In genomic region chr17:43720311-43721060, GRCh38 we compare ENCODE assay signal across 1 cellular context.
TF ChIP-seq lines count a peak whose summit lies in the region.

No MANE protein-coding gene starts in this region.

TF ChIP-seq in HepG2, 621 proteins besides CTCF, POLR2A, EP300 and RAD21 (continued from another document and continues in another):
- TF ChIP-seq HNF1A (IDR thresholded peaks at IDR 0.05; ENCODE audit: low read depth) = no peak
- peak; percentile 72; the same call in 1 of the 2 replicates for TF ChIP-seq HNF1A (CRISPR knock-in tag; IDR thresholded peaks at IDR 0.05; ENCODE audit: borderline replicate concordance)
- TF ChIP-seq ZHX1 (CRISPR knock-in tag; IDR thresholded peaks at IDR 0.05; ENCODE audit: low read depth) = no peak
- TF ChIP-seq UBTF (CRISPR knock-in tag; IDR thresholded peaks at IDR 0.05) = peak; percentile 93
- TF ChIP-seq MXD4 (CRISPR knock-in tag; IDR thresholded peaks at IDR 0.05) = peak; percentile 57; the same call in 1 of the 2 replicates
- peak; percentile 79; the same call in 1 of the 2 replicates for TF ChIP-seq ZNF552 (CRISPR knock-in tag; IDR thresholded peaks at IDR 0.05; ENCODE audit: borderline replicate concordance)
- TF ChIP-seq ZC3H4 (CRISPR knock-in tag; IDR thresholded peaks at IDR 0.05; ENCODE audit: borderline replicate concordance) = no peak
- no peak for TF ChIP-seq TAF15 (IDR thresholded peaks at IDR 0.05; ENCODE audit: low read depth, low read length, poor library complexity, severe bottlenecking)
- TF ChIP-seq ZNF709 (CRISPR knock-in tag; IDR thresholded peaks at IDR 0.05) = no peak; the same call in 1 of the 2 replicates
- no peak for TF ChIP-seq SRSF9 (IDR thresholded peaks at IDR 0.05; ENCODE audit: borderline replicate concordance, insufficient read depth, low read depth, low read length, poor library complexity, severe bottlenecking)
- TF ChIP-seq NCOA2 (CRISPR knock-in tag; IDR thresholded peaks at IDR 0.05) = no peak; the same call in 1 of the 2 replicates
- no peak for TF ChIP-seq ZNF550 (CRISPR knock-in tag; IDR thresholded peaks at IDR 0.05; ENCODE audit: borderline replicate concordance)
- no peak for TF ChIP-seq JUNB (CRISPR knock-in tag; IDR thresholded peaks at IDR 0.05; ENCODE audit: borderline replicate concordance)
- TF ChIP-seq NFYB (CRISPR knock-in tag; IDR thresholded peaks at IDR 0.05) = no peak; the same call in 1 of the 2 replicates
- TF ChIP-seq ZNF674 (CRISPR knock-in tag; IDR thresholded peaks at IDR 0.05; ENCODE audit: low read depth) = 0 out of 2 replicates have a peak, but pooled peaks have one; percentile 11
- TF ChIP-seq THAP9 (CRISPR knock-in tag; IDR thresholded peaks at IDR 0.05; ENCODE audit: borderline replicate concordance) = peak; percentile 35; the same call in 1 of the 2 replicates
- TF ChIP-seq SMAD9 (CRISPR knock-in tag; IDR thresholded peaks at IDR 0.05) = no peak; the same call in 1 of the 2 replicates
- no peak for TF ChIP-seq ZNF562 (CRISPR knock-in tag; IDR thresholded peaks at IDR 0.05; ENCODE audit: borderline replicate concordance)
- peak; percentile 74 for TF ChIP-seq HIVEP1 (CRISPR knock-in tag; IDR thresholded peaks at IDR 0.05)
- TF ChIP-seq JDP2 (CRISPR knock-in tag; IDR thresholded peaks at IDR 0.05; ENCODE audit: borderline replicate concordance) = no peak
- TF ChIP-seq NFATC3 (CRISPR knock-in tag; IDR thresholded peaks at IDR 0.05) = peak; percentile 93; the same call in 1 of the 2 replicates
- TF ChIP-seq ELF3 (CRISPR knock-in tag; IDR thresholded peaks at IDR 0.05) = no peak
- TF ChIP-seq KAT7 (CRISPR knock-in tag; IDR thresholded peaks at IDR 0.05; ENCODE audit: borderline replicate concordance) = peak; percentile 54; the same call in 1 of the 2 replicates
- peak; percentile 88 for TF ChIP-seq ZGPAT (CRISPR knock-in tag; IDR thresholded peaks at IDR 0.05)
- TF ChIP-seq KMT2B (CRISPR knock-in tag; IDR thresholded peaks at IDR 0.05) = no peak; the same call in 1 of the 2 replicates
- TF ChIP-seq ZNF772 (CRISPR knock-in tag; IDR thresholded peaks at IDR 0.05) = 0 out of 2 replicates have a peak, but pooled peaks have one; percentile 37
- TF ChIP-seq ZNF530 (CRISPR knock-in tag; IDR thresholded peaks at IDR 0.05; ENCODE audit: low read depth) = no peak
- no peak for TF ChIP-seq TRAFD1 (CRISPR knock-in tag; IDR thresholded peaks at IDR 0.05; ENCODE audit: borderline replicate concordance)
- no peak for TF ChIP-seq ZNF3 (CRISPR knock-in tag; IDR thresholded peaks at IDR 0.05)
- no peak for TF ChIP-seq ZNF18 (CRISPR knock-in tag; IDR thresholded peaks at IDR 0.05; ENCODE audit: insufficient replicate concordance)
- no peak for TF ChIP-seq NFE2L2 (IDR thresholded peaks at IDR 0.05; ENCODE audit: low read length)
- no peak for TF ChIP-seq ZNF280D (CRISPR knock-in tag; IDR thresholded peaks at IDR 0.05)
- TF ChIP-seq ZNF337 (CRISPR knock-in tag; IDR thresholded peaks at IDR 0.05; ENCODE audit: borderline replicate concordance, low read depth) = peak; percentile 84; the same call in 1 of the 2 replicates
- TF ChIP-seq ZFP37 (CRISPR knock-in tag; IDR thresholded peaks at IDR 0.05; ENCODE audit: borderline replicate concordance) = no peak
- TF ChIP-seq ZBTB7B (CRISPR knock-in tag; IDR thresholded peaks at IDR 0.05) = peak; percentile 39; the same call in 1 of the 2 replicates
- 0 out of 2 replicates have a peak, but pooled peaks have one; percentile 38 for TF ChIP-seq ZNF101 (CRISPR knock-in tag; IDR thresholded peaks at IDR 0.05; ENCODE audit: borderline replicate concordance, low read depth)
- no peak for TF ChIP-seq ZNF317 (CRISPR knock-in tag; IDR thresholded peaks at IDR 0.05)
